Comparison of ENCODE assay signal across 9 cellular contexts in genomic region chr7:55367283-55367840, GRCh38. TPM values are rescaled to one million over a fixed set of nuclear protein-coding genes. Genes with fewer than 3 reads are reported as not detected.
DNase-seq lines count a peak whose midpoint lies in the region; ATAC-seq and TF ChIP-seq lines count a peak whose summit lies in the region.
"Had no signal": no experiment of that assay in that cellular context is flagged by ENCODE, and none has a peak within 500 bp of the region (broad histone marks: within the 10 kb centered on the region; RNA-seq: fewer than 3 reads in every experiment).

No MANE protein-coding gene starts in this region.

- peak overlapping the region in 1 of 2 donors; percentile 92 for H3K9ac ChIP-seq in colonic mucosa (ENCODE audit: low read depth in 2 of 2, low read length in 2 of 2)

- H3K27ac Mint-ChIP-seq in natural killer cell treated with Interleukin-12 subunit alpha and Interleukin-12 subunit beta and Interleukin-15 and Interleukin-18, amount 100 ng/mL, for 72 hours = peak overlapping the region; percentile 90 to 95

- peak overlapping the region; percentile 97 for H3K4me3 Mint-ChIP-seq in natural killer cell treated with Interleukin-12 subunit alpha and Interleukin-12 subunit beta and Interleukin-15 and Interleukin-18, amount 100 ng/mL, for 72 hours

- peaks cover 17 to 23% of the 10 kb centered on the region in 2 donors for H3K4me1 Mint-ChIP-seq in natural killer cell treated with Interleukin-12 subunit alpha and Interleukin-12 subunit beta and Interleukin-15 and Interleukin-18, amount 100 ng/mL, for 72 hours (ENCODE audit: low read depth in 2 of 2)

- H3K27ac ChIP-seq in KOPT-K1 (ENCODE audit: low read depth, low read length, poor library complexity, severe bottlenecking) = peak overlapping the region; percentile 98
- no peak overlapping the region for H3K27ac ChIP-seq in colonic mucosa

- DNase-seq in AG10803 (ENCODE audit: low read depth) (no peak), colonic mucosa (no peak), erythroblast (lab: John Stamatoyannopoulos, UW) (no peak)
- no peak for DNase-seq in natural killer cell treated with Interleukin-12 subunit alpha and Interleukin-12 subunit beta and Interleukin-15 and Interleukin-18, amount 100 ng/mL, for 72 hours (ENCODE audit: low spot score)
- DNase-seq: uterus had no signal

- no peak for ATAC-seq in natural killer cell treated with Interleukin-12 subunit alpha and Interleukin-12 subunit beta and Interleukin-15 and Interleukin-18, amount 100 ng/mL, for 72 hours
- ATAC-seq in HG02610 (IDR thresholded peaks at IDR 0.05; ENCODE audit: unreplicated experiment) = no peak
- ATAC-seq in GM18520 (IDR thresholded peaks at IDR 0.05; ENCODE audit: unreplicated experiment) = no peak
- ATAC-seq in GM18511 (IDR thresholded peaks at IDR 0.05; ENCODE audit: unreplicated experiment) = no peak

- TF ChIP-seq CTCF in AG10803 (conservative IDR thresholded peaks at IDR 0.05; ENCODE audit: low read length) (no peak), colonic mucosa (IDR thresholded peaks at IDR 0.05) (no peak)

- H3K27me3 ChIP-seq in colonic mucosa = no peaks in the 10 kb centered on the region
- H3K27me3 ChIP-seq: uterus had no signal

- H3K4me1 ChIP-seq in colonic mucosa = peaks cover 4% of the 10 kb centered on the region

- peaks cover 0 to 3% of the 10 kb centered on the region in 2 donors for H3K27me3 Mint-ChIP-seq in natural killer cell treated with Interleukin-12 subunit alpha and Interleukin-12 subunit beta and Interleukin-15 and Interleukin-18, amount 100 ng/mL, for 72 hours

- no peaks in the 10 kb centered on the region for H3K9me3 Mint-ChIP-seq in natural killer cell treated with Interleukin-12 subunit alpha and Interleukin-12 subunit beta and Interleukin-15 and Interleukin-18, amount 100 ng/mL, for 72 hours

- intact Hi-C loops in colonic mucosa (cut with DNase I) = loop anchor here (10.0 kb wide), 1 partner anchor 83 kb away; no protein-coding TSS in a partner anchor

- TF ChIP-seq POLR2A in erythroblast (IDR thresholded peaks at IDR 0.05; ENCODE audit: low read length) = no peak

- H3K4me3 ChIP-seq in AG10803 (ENCODE audit: low read length) = peak overlapping the region; percentile 98
- H3K4me3 ChIP-seq in colonic mucosa = peak overlapping the region; percentile 85

- no peaks in the 10 kb centered on the region for H3K36me3 Mint-ChIP-seq in natural killer cell treated with Interleukin-12 subunit alpha and Interleukin-12 subunit beta and Interleukin-15 and Interleukin-18, amount 100 ng/mL, for 72 hours

- no peaks in the 10 kb centered on the region for H3K9me3 ChIP-seq in KOPT-K1 (ENCODE audit: insufficient read depth, low read length, poor library complexity, severe bottlenecking)
- no peaks in the 10 kb centered on the region for H3K9me3 ChIP-seq in colonic mucosa
- H3K9me3 ChIP-seq: uterus had no signal

- no peaks in the 10 kb centered on the region for H3K36me3 ChIP-seq in KOPT-K1 (ENCODE audit: insufficient read depth, low read length)
- H3K36me3 ChIP-seq in colonic mucosa = no peaks in the 10 kb centered on the region
- H3K36me3 ChIP-seq: uterus had no signal

RNA-seq across cellular contexts. Expression of gene LANCL2, which starts 2.2 kb away (rescaled TPM):
- total RNA-seq in colonic mucosa = 10 to 100 TPM; 16.2 to 17.8 TPM
- total RNA-seq in natural killer cell treated with Interleukin-12 subunit alpha and Interleukin-12 subunit beta and Interleukin-15 and Interleukin-18, amount 100 ng/mL, for 72 hours = 10 to 100 TPM; 14.3 to 28.2 TPM
